ENCODE assay signal across 2 cellular contexts in genomic region chr12:121089031-121089812, GRCh38.
TF ChIP-seq lines count a peak whose summit lies in the region.

No MANE protein-coding gene starts in this region.

TF ChIP-seq in GM12878, 131 proteins besides CTCF, POLR2A, EP300 and RAD21:
- no peak for TF ChIP-seq NKRF (conservative IDR thresholded peaks at IDR 0.05)
- TF ChIP-seq SPI1 (IDR thresholded peaks at IDR 0.05; ENCODE audit: borderline replicate concordance, insufficient read depth, low read depth, low read length), result no peak
- TF ChIP-seq E2F4 (IDR thresholded peaks at IDR 0.05; ENCODE audit: low read depth, low read length), result no peak
- no peak for TF ChIP-seq IRF5 (IDR thresholded peaks at IDR 0.05; ENCODE audit: borderline replicate concordance)
- no peak for TF ChIP-seq ZBTB40 (IDR thresholded peaks at IDR 0.05; ENCODE audit: borderline replicate concordance)
- no peak for TF ChIP-seq SKIL (IDR thresholded peaks at IDR 0.05; ENCODE audit: low read depth, poor library complexity, severe bottlenecking)
- TF ChIP-seq GATAD2B (conservative IDR thresholded peaks at IDR 0.05; ENCODE audit: low read depth), result no peak
- TF ChIP-seq BACH1 (IDR thresholded peaks at IDR 0.05; ENCODE audit: borderline replicate concordance), result no peak
- no peak for TF ChIP-seq YY1 (IDR thresholded peaks at IDR 0.05; ENCODE audit: low read depth, low read length)
- TF ChIP-seq BCL3 (IDR thresholded peaks at IDR 0.05; ENCODE audit: borderline replicate concordance, insufficient read depth, low read depth, low read length, poor library complexity, severe bottlenecking), result no peak
- TF ChIP-seq BHLHE40 (IDR thresholded peaks at IDR 0.05; ENCODE audit: borderline replicate concordance in 1 of 2, low read depth in 2 of 2, low read length in 1 of 2), result no peak
- no peak for TF ChIP-seq CBFB (IDR thresholded peaks at IDR 0.05; ENCODE audit: low read depth)
TF ChIP-seq in GM12878: peak in this region for 0.

TF ChIP-seq in liver, 16 proteins besides CTCF, POLR2A, EP300 and RAD21 (continued from another document):
- TF ChIP-seq HNF4G (IDR thresholded peaks at IDR 0.05) (peak; percentile 56), YY1 (IDR thresholded peaks at IDR 0.05) (no peak), TAF1 (conservative IDR thresholded peaks at IDR 0.05) (no peak), EGR1 (IDR thresholded peaks at IDR 0.05; ENCODE audit: low read depth in 2 of 2) (no peak), FOXA1 (IDR thresholded peaks at IDR 0.05) (no peak), FOXA2 (IDR thresholded peaks at IDR 0.05) (no peak), MAX (IDR thresholded peaks at IDR 0.05) (peak; percentile 43), GABPA (IDR thresholded peaks at IDR 0.05 in 1 of 2, conservative IDR thresholded peaks at IDR 0.05 in 1 of 2) (peak in 1 of 2 donors; percentile 26), REST (IDR thresholded peaks at IDR 0.05) (no peak), SP1 (IDR thresholded peaks at IDR 0.05) (peak; percentile 69), ATF3 (IDR thresholded peaks at IDR 0.05) (no peak), ZBTB33 (IDR thresholded peaks at IDR 0.05) (no peak), NR2F2 (IDR thresholded peaks at IDR 0.05) (peak; percentile 100), HNF4A (conservative IDR thresholded peaks at IDR 0.05) (peak; percentile 71 to 94)
